In genomic region chr5:171920765-171921391, GRCh38 we compare ENCODE assay signal across 15 cellular contexts.
A peak's percentile ranks its signal among the peaks of the same experiment; 100 is the strongest.
DNase-seq lines count a peak whose midpoint lies in the region; ATAC-seq, FAIRE-seq and TF ChIP-seq lines count a peak whose summit lies in the region.
"Had no signal": no experiment of that assay in that cellular context is flagged by ENCODE, and none has a peak within 500 bp of the region (broad histone marks: within the 10 kb centered on the region; RNA-seq: fewer than 3 reads in every experiment).

No MANE protein-coding gene starts in this region.

- peaks cover 0 to 2% of the 10 kb centered on the region in 2 experiments; a peak in 2 of 4 replicates for H3K36me3 ChIP-seq in GM12878 (ENCODE audit: control insufficient read depth in 2 of 2, insufficient read depth in 2 of 2, low read length in 1 of 2)

- H3K27ac Mint-ChIP-seq in activated naive CD4-positive, alpha-beta T cell treated with anti-CD3 and anti-CD28 coated beads, Interleukin-2, amount 50 U/mL, for 24 hours: peak overlapping the region; percentile 82
- no peak overlapping the region for H3K27ac Mint-ChIP-seq in activated naive CD4-positive, alpha-beta T cell treated with anti-CD3 and anti-CD28 coated beads, Interleukin-2, amount 10 ng/mL, durations not matched to agents 7 days and 5 days
- peak overlapping the region; percentile 60 for H3K27ac Mint-ChIP-seq in stimulated activated naive B cell treated with anti-CD40 and anti-IgM and Interleukin-4, amounts not matched to agents 10 μg/mL and 1 μg/mL and 100 μg/mL, for 72 hours

- no peak for TF ChIP-seq CTCF in GM12878 (IDR thresholded peaks at IDR 0.05 in 2 of 3, conservative IDR thresholded peaks at IDR 0.05 in 1 of 3; ENCODE audit: control insufficient read depth in 2 of 3, extremely low read depth in 1 of 3, insufficient read depth in 1 of 3, low read depth in 3 of 3, low read length in 3 of 3)

- SMC1A ChIA-PET in GM12878 (lab: Charles Lee; ENCODE audit: uncharacterized antibody, unreplicated experiment): interaction anchor here (0.6 to 4.4 kb wide), 9 partner anchors 9 to 122 kb away, joined by 3 to 32 read pairs (median 4); no protein-coding TSS in a partner anchor

- H3K27me3 Mint-ChIP-seq in activated naive CD4-positive, alpha-beta T cell treated with anti-CD3 and anti-CD28 coated beads, Interleukin-2, amount 50 U/mL, for 24 hours: no peaks in the 10 kb centered on the region
- no peaks in the 10 kb centered on the region for H3K27me3 Mint-ChIP-seq in activated naive CD4-positive, alpha-beta T cell treated with anti-CD3 and anti-CD28 coated beads, Interleukin-2, amount 10 ng/mL, durations not matched to agents 7 days and 5 days
- H3K27me3 Mint-ChIP-seq in stimulated activated naive B cell treated with anti-CD40 and anti-IgM and Interleukin-4, amounts not matched to agents 10 μg/mL and 1 μg/mL and 100 μg/mL, for 72 hours: no peaks in the 10 kb centered on the region

- no TSS peak for BruUV-seq in GM12878 (replicated peaks; lab: Mats Ljungman, UMichigan)

- peak overlapping the region; percentile 40; the same call in 1 of the 2 replicates for H3K27ac ChIP-seq in GM12878 (ENCODE audit: control insufficient read depth, insufficient read depth)

- H3K27me3 ChIP-seq in GM12878 (replicated peaks in 1 of 2; ENCODE audit: control insufficient read depth in 2 of 2, insufficient read depth in 2 of 2, low read length in 1 of 2): no peaks in the 10 kb centered on the region

- no peak overlapping the region for H3K4me3 ChIP-seq in GM12878

- no peak overlapping the region for H3K9ac ChIP-seq in GM12878 (ENCODE audit: control insufficient read depth, insufficient read depth, low read length)

- TF ChIP-seq POLR2A in GM12878 (IDR thresholded peaks at IDR 0.05; ENCODE audit: low read depth, low read length): no peak

- no peaks in the 10 kb centered on the region for H4K20me1 ChIP-seq in GM12878 (ENCODE audit: control insufficient read depth, insufficient read depth)

- H3K4me3 Mint-ChIP-seq in activated naive CD4-positive, alpha-beta T cell treated with anti-CD3 and anti-CD28 coated beads, Interleukin-2, amount 50 U/mL, for 24 hours: no peak overlapping the region
- no peak overlapping the region for H3K4me3 Mint-ChIP-seq in activated naive CD4-positive, alpha-beta T cell treated with anti-CD3 and anti-CD28 coated beads, Interleukin-2, amount 10 ng/mL, durations not matched to agents 7 days and 5 days
- no peak overlapping the region for H3K4me3 Mint-ChIP-seq in stimulated activated naive B cell treated with anti-CD40 and anti-IgM and Interleukin-4, amounts not matched to agents 10 μg/mL and 1 μg/mL and 100 μg/mL, for 72 hours
- H3K4me3 Mint-ChIP-seq: CD8-positive, alpha-beta T cell had no signal

- no peak for TF ChIP-seq RAD21 in GM12878 (IDR thresholded peaks at IDR 0.05; ENCODE audit: insufficient read depth, low read depth, low read length)

- WGBS in GM12878 (ENCODE audit: insufficient coverage, insufficient replicate concordance, low lambda C conversion rate, missing lambda C conversion rate): 89% methylated on average over 6 of the region's 6 CpGs

- no peak for TF ChIP-seq EP300 in GM12878 (IDR thresholded peaks at IDR 0.05; ENCODE audit: borderline replicate concordance in 1 of 2, control insufficient read depth in 1 of 2, low read depth in 2 of 2, low read length in 2 of 2)

- POLR2A ChIA-PET in GM12878 (lab: Charles Lee): interaction anchor here (0.7 to 1.4 kb wide), 3 partner anchors 11 to 84 kb away, joined by 4 to 6 read pairs (median 4); no protein-coding TSS in a partner anchor

- intact Hi-C loops in GM12878 (cut with micrococcal nuclease; ENCODE audit: unreplicated experiment): no loop called here

- H3K36me3 Mint-ChIP-seq in activated naive CD4-positive, alpha-beta T cell treated with anti-CD3 and anti-CD28 coated beads, Interleukin-2, amount 50 U/mL, for 24 hours: peaks cover 5% of the 10 kb centered on the region
- H3K36me3 Mint-ChIP-seq in activated naive CD4-positive, alpha-beta T cell treated with anti-CD3 and anti-CD28 coated beads, Interleukin-2, amount 10 ng/mL, durations not matched to agents 7 days and 5 days: no peaks in the 10 kb centered on the region
- peaks cover 17 to 31% of the 10 kb centered on the region in 2 donors for H3K36me3 Mint-ChIP-seq in stimulated activated naive B cell treated with anti-CD40 and anti-IgM and Interleukin-4, amounts not matched to agents 10 μg/mL and 1 μg/mL and 100 μg/mL, for 72 hours

- peaks cover 4% of the 10 kb centered on the region; the same call in 1 of the 2 replicates for H3K4me1 ChIP-seq in GM12878 (ENCODE audit: control insufficient read depth, insufficient read depth, low read length)

- no peak for DNase-seq in activated naive CD4-positive, alpha-beta T cell treated with anti-CD3 and anti-CD28 coated beads, Interleukin-2, amount 10 ng/mL, durations not matched to agents 7 days and 5 days
- no peak for DNase-seq in GM12878 (ENCODE audit: low read depth, low spot score)
- no peak for DNase-seq in stimulated activated naive B cell treated with anti-CD40 and anti-IgM and Interleukin-4, amounts not matched to agents 10 μg/mL and 1 μg/mL and 100 μg/mL, for 72 hours
- no peak for DNase-seq in NCI-H524 (lab: John Stamatoyannopoulos, UW)
- DNase-seq in NCI-H748 (lab: John Stamatoyannopoulos, UW; ENCODE audit: unreplicated experiment): no peak
- DNase-seq in GDM1 (lab: John Stamatoyannopoulos, UW): no peak
- DNase-seq: 8988T; CD8-positive, alpha-beta T cell; Kasumi-1; NCI-H187 treated with DMSO at 0.1 percent for 48 hours; NCI-H345; NCI-H526 treated with DMSO at 0.1 percent for 48 hours; PC-3 had no signal

- H2AFZ ChIP-seq in GM12878 (ENCODE audit: control insufficient read depth, low read depth, low read length): no peak overlapping the region

- FAIRE-seq in GM12878 (lab: Jason Lieb, UNC): peak; percentile 44

- CTCF ChIA-PET in activated naive CD4-positive, alpha-beta T cell treated with anti-CD3 and anti-CD28 coated beads, Interleukin-2, amount 10 ng/mL, durations not matched to agents 7 days and 5 days (lab: Charles Lee): interaction anchor here (0.9 kb wide), 1 partner anchor 12 kb away, joined by 3 read pairs; no protein-coding TSS in a partner anchor
- CTCF ChIA-PET in GM12878 (lab: Yijun Ruan, JAX): interaction anchor here (0.6 to 3.4 kb wide), 9 partner anchors 9 to 402 kb away, joined by 3 to 27 read pairs (median 4); no protein-coding TSS in a partner anchor

- RAD21 ChIA-PET in GM12878 (lab: Charles Lee; ENCODE audit: unreplicated experiment): interaction anchor here (0.6 to 2.5 kb wide), 4 partner anchors 9 to 151 kb away, joined by 3 to 14 read pairs (median 4); no protein-coding TSS in a partner anchor

- H3K4me1 Mint-ChIP-seq in activated naive CD4-positive, alpha-beta T cell treated with anti-CD3 and anti-CD28 coated beads, Interleukin-2, amount 50 U/mL, for 24 hours: peaks cover 76% of the 10 kb centered on the region
- H3K4me1 Mint-ChIP-seq in activated naive CD4-positive, alpha-beta T cell treated with anti-CD3 and anti-CD28 coated beads, Interleukin-2, amount 10 ng/mL, durations not matched to agents 7 days and 5 days: peaks cover 3% of the 10 kb centered on the region
- peaks cover 39 to 71% of the 10 kb centered on the region in 2 donors for H3K4me1 Mint-ChIP-seq in stimulated activated naive B cell treated with anti-CD40 and anti-IgM and Interleukin-4, amounts not matched to agents 10 μg/mL and 1 μg/mL and 100 μg/mL, for 72 hours

- H3K9me3 ChIP-seq in GM12878 (replicated peaks; ENCODE audit: control insufficient read depth, insufficient read depth, low read length): peaks cover 9% of the 10 kb centered on the region; the same call in 2 of the 3 replicates

- ATAC-seq in HG03565 (IDR thresholded peaks at IDR 0.05; ENCODE audit: unreplicated experiment) (peak; percentile 60), GM12878 (peak; percentile 53)
- no peak for ATAC-seq in stimulated activated naive B cell treated with anti-CD40 and anti-IgM and Interleukin-4, amounts not matched to agents 10 μg/mL and 1 μg/mL and 100 μg/mL, for 72 hours (replicated peaks)
- ATAC-seq: CD8-positive, alpha-beta T cell; PC-3 had no signal

- H3K9me3 Mint-ChIP-seq in activated naive CD4-positive, alpha-beta T cell treated with anti-CD3 and anti-CD28 coated beads, Interleukin-2, amount 50 U/mL, for 24 hours: no peaks in the 10 kb centered on the region
- no peaks in the 10 kb centered on the region for H3K9me3 Mint-ChIP-seq in activated naive CD4-positive, alpha-beta T cell treated with anti-CD3 and anti-CD28 coated beads, Interleukin-2, amount 10 ng/mL, durations not matched to agents 7 days and 5 days
- H3K9me3 Mint-ChIP-seq in stimulated activated naive B cell treated with anti-CD40 and anti-IgM and Interleukin-4, amounts not matched to agents 10 μg/mL and 1 μg/mL and 100 μg/mL, for 72 hours: peaks cover 0 to 4% of the 10 kb centered on the region in 2 donors
- H3K9me3 Mint-ChIP-seq: CD8-positive, alpha-beta T cell had no signal

- no peak overlapping the region; the same call in 1 of the 2 replicates for H3K4me2 ChIP-seq in GM12878 (ENCODE audit: control insufficient read depth, insufficient read depth)

- in situ Hi-C loops in GM12878 (cut with MboI): no loop called here

- peaks cover 70% of the 10 kb centered on the region for H3K79me2 ChIP-seq in GM12878 (ENCODE audit: control insufficient read depth, insufficient read depth, low read length)

TF ChIP-seq in GM12878, 131 proteins besides CTCF, POLR2A, EP300 and RAD21 (continues in another document):
- no peak for TF ChIP-seq ELK1 (IDR thresholded peaks at IDR 0.05; ENCODE audit: low read depth, low read length)
- TF ChIP-seq IRF5 (IDR thresholded peaks at IDR 0.05; ENCODE audit: borderline replicate concordance): no peak
- no peak for TF ChIP-seq MXI1 (IDR thresholded peaks at IDR 0.05; ENCODE audit: low read depth, low read length)
- TF ChIP-seq ZNF384 (IDR thresholded peaks at IDR 0.05; ENCODE audit: borderline replicate concordance, low read depth, low read length): no peak

Comparison
In these comparisons a context has a peak if more than half of its experiments do, and no peak if none do; other contexts are left out.
1. ATAC-seq: peak in HG03565 (single experiment) and GM12878 (single experiment); none in stimulated activated naive B cell treated with anti-CD40 and anti-IgM and Interleukin-4, amounts not matched to agents 10 μg/mL and 1 μg/mL and 100 μg/mL, for 72 hours (0 of 2).